14 cellular contexts compared by ENCODE assay signal in the genomic region with DNA sequence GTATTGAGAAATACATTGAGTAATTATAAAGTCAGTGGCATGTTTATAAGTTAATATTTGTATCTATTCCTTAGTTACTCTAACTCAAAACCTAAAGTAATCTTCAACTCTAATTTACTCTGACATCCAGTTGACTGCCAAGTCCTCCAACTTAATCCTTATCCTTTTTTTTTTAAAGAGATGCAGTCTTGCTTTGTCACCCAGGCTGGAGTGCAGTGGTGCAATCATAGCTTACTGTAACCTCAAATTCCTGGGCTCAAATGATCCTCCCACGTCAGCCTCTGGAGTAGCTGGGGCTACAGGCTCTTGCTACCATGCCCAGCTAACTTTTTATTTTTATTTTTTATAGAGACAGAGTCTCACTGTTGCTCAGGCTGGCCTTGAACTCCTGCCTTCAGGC. TPM values are rescaled to one million over a fixed set of nuclear protein-coding genes. Genes with fewer than 3 reads are reported as not detected.
DNase-seq lines count a peak whose midpoint lies in the region; ATAC-seq and TF ChIP-seq lines count a peak whose summit lies in the region.
"Had no signal": no experiment of that assay in that cellular context is flagged by ENCODE, and none has a peak within 500 bp of the region (broad histone marks: within the 10 kb centered on the region; RNA-seq: fewer than 3 reads in every experiment).

No MANE protein-coding gene starts in this region.

- no peaks in the 10 kb centered on the region for H3K27me3 Mint-ChIP-seq in CD14-positive monocyte (ENCODE audit: low read depth in 3 of 3)

- peak overlapping the region; percentile 7 to 86 (median 65) for H3K27ac Mint-ChIP-seq in CD14-positive monocyte

- H3K9me3 ChIP-seq in esophagus squamous epithelium (no peaks in the 10 kb centered on the region), psoas muscle (no peaks in the 10 kb centered on the region)
- H3K9me3 ChIP-seq: thoracic aorta had no signal

- peaks cover 0 to 6% (median 3%) of the 10 kb centered on the region in 7 donors for H3K9me3 Mint-ChIP-seq in CD14-positive monocyte

- intact Hi-C loops in CD14-positive monocyte (cut with micrococcal nuclease) = no loop called here
- intact Hi-C loops in esophagus squamous epithelium (cut with DNase I) = no loop called here
- intact Hi-C loops in psoas muscle (cut with DNase I) = loop anchor here in 1 of 2 donors (1.0 to 5.0 kb wide), 2 partner anchors 33 to 39 kb away; no protein-coding TSS in a partner anchor

- H3K36me3 ChIP-seq in esophagus squamous epithelium = no peaks in the 10 kb centered on the region
- peaks cover 0 to 3% of the 10 kb centered on the region in 2 donors for H3K36me3 ChIP-seq in psoas muscle (ENCODE audit: insufficient read depth in 1 of 2, low read depth in 1 of 2)
- H3K36me3 ChIP-seq: cardiac muscle cell, thoracic aorta had no signal

- no peak overlapping the region for H3K4me3 ChIP-seq in esophagus squamous epithelium
- H3K4me3 ChIP-seq in psoas muscle = no peak overlapping the region
- H3K4me3 ChIP-seq: cardiac muscle cell, thoracic aorta had no signal

- TF ChIP-seq CTCF in CD14-positive monocyte (IDR thresholded peaks at IDR 0.05) (no peak), esophagus squamous epithelium (IDR thresholded peaks at IDR 0.05) (no peak), psoas muscle (IDR thresholded peaks at IDR 0.05) (no peak)

- no peak for TF ChIP-seq POLR2A in esophagus squamous epithelium (IDR thresholded peaks at IDR 0.05)

- peak overlapping the region in 3 of 4 donors; percentile 62 to 71 (median 62) for H3K27ac ChIP-seq in esophagus squamous epithelium
- peak overlapping the region; percentile 38 for H3K27ac ChIP-seq in psoas muscle
- H3K27ac ChIP-seq: cardiac muscle cell, thoracic aorta had no signal

- H3K4me1 Mint-ChIP-seq in CD14-positive monocyte = peaks cover 54% of the 10 kb centered on the region

- ATAC-seq in psoas muscle = peak; percentile 61 to 87 (median 80)

- no peak for DNase-seq in CD14-positive monocyte (ENCODE audit: low spot score)
- DNase-seq in NCI-H226 = peak; percentile 88
- DNase-seq in esophagus squamous epithelium (lab: John Stamatoyannopoulos, UW) = no peak
- DNase-seq in psoas muscle = peak in 1 of 2 donors; percentile 30
- DNase-seq in NOMO-1 treated with dmso at 0.1 percent for 144 hours (lab: John Stamatoyannopoulos, UW; ENCODE audit: unreplicated experiment) = no peak
- no peak for DNase-seq in NCI-H2107 treated with DMSO at 0.1 percent for 48 hours (lab: John Stamatoyannopoulos, UW; ENCODE audit: unreplicated experiment)
- no peak for DNase-seq in NCI-H1930 (lab: John Stamatoyannopoulos, UW)
- no peak for DNase-seq in SW 1271 (lab: John Stamatoyannopoulos, UW)
- DNase-seq: activated CD8-positive, alpha-beta memory T cell treated with anti-CD3 and anti-CD28 coated beads, Interleukin-2, amount 50 U/mL, for 48 hours; left cardiac atrium; NCI-H187; posterior cingulate gyrus had no signal

- peaks cover 20 to 100% (median 38%) of the 10 kb centered on the region in 3 donors for H3K4me1 ChIP-seq in esophagus squamous epithelium
- H3K4me1 ChIP-seq in psoas muscle = peaks cover 61% of the 10 kb centered on the region

- H3K27me3 ChIP-seq in esophagus squamous epithelium = no peaks in the 10 kb centered on the region
- no peaks in the 10 kb centered on the region for H3K27me3 ChIP-seq in psoas muscle (ENCODE audit: insufficient read depth in 3 of 3, low read length in 2 of 3)
- H3K27me3 ChIP-seq: cardiac muscle cell had no signal

- 17 to 53% methylated on average over 1 of the region's 1 CpG for WGBS in esophagus squamous epithelium, 2 donors
- 30 to 39% (median 36%) methylated on average over 1 of the region's 1 CpG for WGBS in psoas muscle, 3 donors

- peaks cover 10 to 21% of the 10 kb centered on the region in 2 donors for H3K36me3 Mint-ChIP-seq in CD14-positive monocyte

- H3K4me3 Mint-ChIP-seq in CD14-positive monocyte = no peak overlapping the region

RNA-seq across cellular contexts. Expression of a gene that starts 24.4 kb away (rescaled TPM):
- polyA plus RNA-seq in CD14-positive monocyte (10 to 100 TPM; 12.4 to 19.1 TPM), psoas muscle (100 to 1,000 TPM in 1 of 3 donors, 10 to 100 TPM in 2; 28.7 to 107 (median 46.1) TPM)
- total RNA-seq in esophagus squamous epithelium (10 to 100 TPM; 23.6 to 30.6 (median 29.0) TPM), psoas muscle (100 to 1,000 TPM in 1 of 4 donors, 10 to 100 TPM in 3; 29.7 to 112 (median 56.3) TPM)
